ENCODE assay signal across 14 cellular contexts in genomic region chr3:2657971-2658370, GRCh38.
DNase-seq lines count a peak whose midpoint lies in the region; ATAC-seq and TF ChIP-seq lines count a peak whose summit lies in the region.
"Had no signal": no experiment of that assay in that cellular context is flagged by ENCODE, and none has a peak within 500 bp of the region (broad histone marks: within the 10 kb centered on the region; RNA-seq: fewer than 3 reads in every experiment).

No MANE protein-coding gene starts in this region.

- H3K18ac ChIP-seq in mesendoderm (ENCODE audit: low read length) = peak overlapping the region; percentile 8

- WGBS in endodermal cell (ENCODE audit: insufficient coverage in 1 of 2, insufficient read length in 1 of 2), 2 experiments = 89 to 90% methylated on average over 6 of the region's 6 CpGs
- WGBS in mesendoderm (ENCODE audit: extremely low coverage, insufficient coverage, low lambda C conversion rate) = no CpG with 5 or more reads among the region's 6 CpGs

- no peaks in the 10 kb centered on the region for H3K79me2 ChIP-seq in mesendoderm (ENCODE audit: control insufficient read depth, insufficient read depth, low read length)

- TF ChIP-seq CTCF in endodermal cell (conservative IDR thresholded peaks at IDR 0.05) = no peak

- no peak overlapping the region for H3K27ac Mint-ChIP-seq in endodermal cell
- H3K27ac Mint-ChIP-seq in activated T-cell treated with anti-CD3 and anti-CD28 coated beads, Interleukin-2, amount 50 U/mL, for 72 hours = no peak overlapping the region
- H3K27ac Mint-ChIP-seq: CD8-positive, alpha-beta memory T cell; IgD-negative memory B cell had no signal

- no peak overlapping the region for H2AK5ac ChIP-seq in mesendoderm (ENCODE audit: low read length)

- H3K9ac ChIP-seq in endodermal cell (ENCODE audit: extremely low read depth, low read length, poor library complexity, severe bottlenecking) = no peak overlapping the region
- no peak overlapping the region for H3K9ac ChIP-seq in mesendoderm (ENCODE audit: low read length)

- no peaks in the 10 kb centered on the region for H3K27me3 Mint-ChIP-seq in endodermal cell (ENCODE audit: insufficient read depth)
- H3K27me3 Mint-ChIP-seq in activated T-cell treated with anti-CD3 and anti-CD28 coated beads, Interleukin-2, amount 50 U/mL, for 72 hours (ENCODE audit: low read depth) = no peaks in the 10 kb centered on the region
- H3K27me3 Mint-ChIP-seq: IgD-negative memory B cell had no signal

- H2BK15ac ChIP-seq in mesendoderm (replicated peaks; ENCODE audit: low read depth) = peak overlapping the region; percentile 86

- H3K4me1 Mint-ChIP-seq in endodermal cell = peaks cover 25% of the 10 kb centered on the region
- H3K4me1 Mint-ChIP-seq in activated T-cell treated with anti-CD3 and anti-CD28 coated beads, Interleukin-2, amount 50 U/mL, for 72 hours (ENCODE audit: low read depth) = no peaks in the 10 kb centered on the region
- H3K4me1 Mint-ChIP-seq: CD8-positive, alpha-beta memory T cell; IgD-negative memory B cell had no signal

- H3K9me3 ChIP-seq in endodermal cell (ENCODE audit: control insufficient read depth, low read length) = no peaks in the 10 kb centered on the region
- H3K9me3 ChIP-seq: Caco-2 had no signal

- H3K79me1 ChIP-seq in mesendoderm (ENCODE audit: low read length) = no peaks in the 10 kb centered on the region

- no peak overlapping the region for H2BK120ac ChIP-seq in mesendoderm (ENCODE audit: low read depth, low read length)

- H3K4me1 ChIP-seq in endodermal cell (ENCODE audit: control insufficient read depth, insufficient read depth, low read length) = no peaks in the 10 kb centered on the region
- H3K4me1 ChIP-seq in mesendoderm (ENCODE audit: control insufficient read depth, low read depth, low read length) = peaks cover 5% of the 10 kb centered on the region

- no peak overlapping the region for H2BK5ac ChIP-seq in mesendoderm (ENCODE audit: low read length)

- H3K4ac ChIP-seq in mesendoderm (ENCODE audit: low read depth, low read length) = no peak overlapping the region

- H4K5ac ChIP-seq in mesendoderm (ENCODE audit: low read length) = no peak overlapping the region

- no peak overlapping the region for H3K23ac ChIP-seq in mesendoderm (ENCODE audit: low read length)

- no peaks in the 10 kb centered on the region for H3K9me3 Mint-ChIP-seq in endodermal cell
- H3K9me3 Mint-ChIP-seq in activated T-cell treated with anti-CD3 and anti-CD28 coated beads, Interleukin-2, amount 50 U/mL, for 72 hours = no peaks in the 10 kb centered on the region
- H3K9me3 Mint-ChIP-seq: IgD-negative memory B cell had no signal

- no peaks in the 10 kb centered on the region for H3K27me3 ChIP-seq in endodermal cell (ENCODE audit: control insufficient read depth, insufficient read depth, low read length, poor library complexity, severe bottlenecking)
- H3K27me3 ChIP-seq in mesendoderm (ENCODE audit: insufficient read depth, low read length, poor library complexity) = no peaks in the 10 kb centered on the region

- H3K56ac ChIP-seq in mesendoderm (ENCODE audit: low read length) = no peak overlapping the region

- H3K27ac ChIP-seq in endodermal cell (ENCODE audit: low read depth, low read length) (no peak overlapping the region), mesendoderm (ENCODE audit: low read depth, low read length) (peak overlapping the region; percentile 49)
- H3K27ac ChIP-seq: 22Rv1 had no signal

- H3K4me3 Mint-ChIP-seq in endodermal cell = no peak overlapping the region
- no peak overlapping the region for H3K4me3 Mint-ChIP-seq in activated T-cell treated with anti-CD3 and anti-CD28 coated beads, Interleukin-2, amount 50 U/mL, for 72 hours
- H3K4me3 Mint-ChIP-seq: CD8-positive, alpha-beta memory T cell; IgD-negative memory B cell had no signal

- ATAC-seq in activated T-cell treated with anti-CD3 and anti-CD28 coated beads, Interleukin-2, amount 50 U/mL, for 72 hours (replicated peaks in 1 of 2) = no peak
- ATAC-seq: GM12878 had no signal

- H4K8ac ChIP-seq in mesendoderm (ENCODE audit: low read depth, low read length) = no peak overlapping the region

- H3K4me3 ChIP-seq in endodermal cell (ENCODE audit: low read length) (no peak overlapping the region), mesendoderm (ENCODE audit: low read length) (no peak overlapping the region)
- H3K4me3 ChIP-seq: GM12878 had no signal

- H3K4me2 ChIP-seq in mesendoderm (ENCODE audit: low read length) = no peak overlapping the region

- DNase-seq in DMS53 (lab: John Stamatoyannopoulos, UW) = peak; percentile 5
- no peak for DNase-seq in DMS53 treated with DMSO at 0.1 percent for 48 hours (lab: John Stamatoyannopoulos, UW; ENCODE audit: unreplicated experiment)
- peak; percentile 64 for DNase-seq in endodermal cell
- DNase-seq in mesendoderm = peak; percentile 36
- no peak for DNase-seq in HPDE6-E6E7 (ENCODE audit: extremely low spot score)
- DNase-seq in glomerular visceral epithelial cell (ENCODE audit: extremely low spot score) = no peak
- no peak for DNase-seq in activated T-cell treated with anti-CD3 and anti-CD28 coated beads, Interleukin-2, amount 50 U/mL, for 72 hours
- no peak for DNase-seq in NCI-H128 (lab: John Stamatoyannopoulos, UW; ENCODE audit: unreplicated experiment)
- DNase-seq: Caco-2; CD8-positive, alpha-beta memory T cell; KG1 had no signal

- no peaks in the 10 kb centered on the region for H3K36me3 Mint-ChIP-seq in endodermal cell (ENCODE audit: low read depth)
- no peaks in the 10 kb centered on the region for H3K36me3 Mint-ChIP-seq in activated T-cell treated with anti-CD3 and anti-CD28 coated beads, Interleukin-2, amount 50 U/mL, for 72 hours (ENCODE audit: insufficient read depth in 2 of 2)
- H3K36me3 Mint-ChIP-seq: CD8-positive, alpha-beta memory T cell; IgD-negative memory B cell had no signal

- no peaks in the 10 kb centered on the region for H3K36me3 ChIP-seq in endodermal cell (ENCODE audit: control insufficient read depth, insufficient read depth, low read length)
- no peaks in the 10 kb centered on the region for H3K36me3 ChIP-seq in mesendoderm (ENCODE audit: control insufficient read depth, insufficient read depth, low read length)

Comparison
In these comparisons a context has a peak if more than half of its experiments do, and no peak if none do; other contexts are left out.
1. DNase-seq: peak in DMS53 (single experiment), endodermal cell (single experiment) and mesendoderm (single experiment); none in DMS53 treated with DMSO at 0.1 percent for 48 hours (single experiment), HPDE6-E6E7 (single experiment), glomerular visceral epithelial cell (single experiment), activated T-cell treated with anti-CD3 and anti-CD28 coated beads, Interleukin-2, amount 50 U/mL, for 72 hours (0 of 2) and NCI-H128 (single experiment).